ENCODE assay signal across 8 cellular contexts in the genomic region with DNA sequence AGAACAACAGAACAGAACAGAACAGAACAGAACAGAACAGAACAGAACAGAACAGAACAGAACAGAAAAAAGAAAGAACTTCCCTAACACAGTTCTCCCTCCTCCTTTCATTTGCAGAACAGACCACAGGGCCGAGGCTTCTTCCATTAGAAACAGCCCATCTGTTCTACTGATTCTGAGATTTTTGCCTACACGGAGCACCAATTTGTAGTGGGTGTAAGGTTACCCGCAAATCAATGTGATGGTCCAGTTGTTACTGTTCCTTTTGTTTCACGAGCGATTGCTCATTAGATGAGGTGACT. TPM values are rescaled to one million over a fixed set of nuclear protein-coding genes. Genes with fewer than 3 reads are reported as not detected.
DNase-seq lines count a peak whose midpoint lies in the region; ATAC-seq, FAIRE-seq and TF ChIP-seq lines count a peak whose summit lies in the region.

No MANE protein-coding gene starts in this region.

- H3K27me3 Mint-ChIP-seq in T-helper 17 cell (no peaks in the 10 kb centered on the region), glutamatergic neuron (ENCODE audit: unreplicated experiment) (peaks cover 7% of the 10 kb centered on the region)

- no peak for TF ChIP-seq EP300 in sigmoid colon (IDR thresholded peaks at IDR 0.05)

- peak overlapping the region; percentile 89 for H3K4me3 Mint-ChIP-seq in T-helper 17 cell
- peak overlapping the region; percentile 77 for H3K4me3 Mint-ChIP-seq in glutamatergic neuron (ENCODE audit: unreplicated experiment)

- H3K27ac ChIP-seq in sigmoid colon: peak overlapping the region; percentile 89 to 94 (median 92)

- no peak for TF ChIP-seq CTCF in glutamatergic neuron (IDR thresholded peaks at IDR 0.05; ENCODE audit: partially characterized antibody, unreplicated experiment)
- no peak for TF ChIP-seq CTCF in sigmoid colon (IDR thresholded peaks at IDR 0.05)

- peak overlapping the region; percentile 65 to 85 (median 80) for H3K4me3 ChIP-seq in sigmoid colon

- H3K36me3 ChIP-seq in sigmoid colon: no peaks in the 10 kb centered on the region

- FAIRE-seq in GM19239 (lab: Jason Lieb, UNC): peak; percentile 84

- peaks cover 0 to 28% (median 14%) of the 10 kb centered on the region in 4 donors for H3K4me1 ChIP-seq in sigmoid colon

- TF ChIP-seq POLR2A in sigmoid colon (IDR thresholded peaks at IDR 0.05): no peak

- ATAC-seq in T-helper 17 cell (no peak), GM21423 (IDR thresholded peaks at IDR 0.05; ENCODE audit: unreplicated experiment) (no peak)

- intact Hi-C loops in sigmoid colon (cut with DNase I): loop anchor here (5.0 kb wide), 2 partner anchors 134 to 224 kb away; no protein-coding TSS in a partner anchor

- H3K36me3 Mint-ChIP-seq in T-helper 17 cell (ENCODE audit: low read depth) (no peaks in the 10 kb centered on the region), glutamatergic neuron (ENCODE audit: unreplicated experiment) (no peaks in the 10 kb centered on the region)

- H3K27ac Mint-ChIP-seq in T-helper 17 cell: peak overlapping the region; percentile 89
- peak overlapping the region; percentile 90 for H3K27ac Mint-ChIP-seq in glutamatergic neuron (ENCODE audit: unreplicated experiment)

- WGBS in sigmoid colon, 2 donors: 13% methylated on average over 5 of the region's 5 CpGs

- H3K9me3 ChIP-seq in T-helper 17 cell (ENCODE audit: control insufficient read depth, low read length, poor library complexity, severe bottlenecking) (no peaks in the 10 kb centered on the region), sigmoid colon (no peaks in the 10 kb centered on the region)

- H3K27me3 ChIP-seq in sigmoid colon: no peaks in the 10 kb centered on the region

- H3K4me1 Mint-ChIP-seq in T-helper 17 cell: peaks cover 36% of the 10 kb centered on the region
- H3K4me1 Mint-ChIP-seq in glutamatergic neuron (ENCODE audit: low read depth, unreplicated experiment): peaks cover 29% of the 10 kb centered on the region

- H3K9me3 Mint-ChIP-seq in glutamatergic neuron (ENCODE audit: unreplicated experiment): peaks cover 18% of the 10 kb centered on the region

- DNase-seq in GM19239 (ENCODE audit: insufficient read length, low spot score) (no peak), T-helper 17 cell (no peak), glutamatergic neuron (no peak), sigmoid colon (no peak), NCI-H2029 (lab: John Stamatoyannopoulos, UW) (no peak), iPS-NIHi7 (ENCODE audit: extremely low spot score) (no peak), SW480 (ENCODE audit: low spot score) (no peak)

RNA-seq across cellular contexts. Expression of gene OGFRL1, which starts 0.7 kb away (rescaled TPM):
- total RNA-seq in T-helper 17 cell (10 to 100 TPM; 11.6 to 14.7 TPM), glutamatergic neuron (ENCODE audit: unreplicated experiment) (21.4 TPM), sigmoid colon (10 to 100 TPM; 23.0 to 58.5 (median 30.6) TPM)
- 1 to 10 TPM; 3.2 to 6.0 (median 5.4) TPM for polyA plus RNA-seq in sigmoid colon
